Comparison of ENCODE assay signal across 1 cellular context in genomic region chr12:51357374-51358047, GRCh38.
TF ChIP-seq lines count a peak whose summit lies in the region.

No MANE protein-coding gene starts in this region.

TF ChIP-seq in GM12878, 131 proteins besides CTCF, POLR2A, EP300 and RAD21 (continues in another document):
- TF ChIP-seq ASH2L (IDR thresholded peaks at IDR 0.05; ENCODE audit: borderline replicate concordance, low read depth) (0 out of 2 replicates have a peak, but pooled peaks have one; percentile 27), ZNF24 (IDR thresholded peaks at IDR 0.05) (no peak), ATF3 (IDR thresholded peaks at IDR 0.05; ENCODE audit: borderline replicate concordance, extremely low read depth, low read depth, low read length) (no peak), ZNF217 (IDR thresholded peaks at IDR 0.05) (no peak), ZSCAN29 (IDR thresholded peaks at IDR 0.05) (no peak), ATF7 (IDR thresholded peaks at IDR 0.05; ENCODE audit: low read depth) (no peak), RELB (IDR thresholded peaks at IDR 0.05; ENCODE audit: low read depth) (peak; percentile 85), MEF2A (IDR thresholded peaks at IDR 0.05; ENCODE audit: insufficient read depth, low read depth, low read length) (0 out of 2 replicates have a peak, but pooled peaks have one; percentile 22), NBN (IDR thresholded peaks at IDR 0.05) (no peak), POLR2AphosphoS5 (IDR thresholded peaks at IDR 0.05; ENCODE audit: low read length) (peak; percentile 52; the same call in 1 of the 2 replicates), RB1 (IDR thresholded peaks at IDR 0.05; ENCODE audit: borderline replicate concordance) (peak; percentile 30; the same call in 1 of the 2 replicates), SIX5 (IDR thresholded peaks at IDR 0.05; ENCODE audit: low read depth, low read length, severe bottlenecking) (no peak), E2F8 (IDR thresholded peaks at IDR 0.05; ENCODE audit: low read depth, partially characterized antibody) (no peak), MTA2 (IDR thresholded peaks at IDR 0.05; ENCODE audit: low read depth) (0 out of 2 replicates have a peak, but pooled peaks have one; percentile 38), SUZ12 (IDR thresholded peaks at IDR 0.05; ENCODE audit: unreplicated experiment) (no peak), TCF12 (IDR thresholded peaks at IDR 0.05; ENCODE audit: low read depth, low read length) (no peak), BACH1 (IDR thresholded peaks at IDR 0.05; ENCODE audit: borderline replicate concordance) (no peak), BCL3 (IDR thresholded peaks at IDR 0.05; ENCODE audit: borderline replicate concordance, insufficient read depth, low read depth, low read length, poor library complexity, severe bottlenecking) (peak; percentile 53), NFYA (IDR thresholded peaks at IDR 0.05; ENCODE audit: borderline replicate concordance, low read depth, low read length) (no peak), ZBED1 (IDR thresholded peaks at IDR 0.05; ENCODE audit: borderline replicate concordance) (no peak), SMARCA5 (IDR thresholded peaks at IDR 0.05) (0 out of 2 replicates have a peak, but pooled peaks have one; percentile 15), CEBPZ (IDR thresholded peaks at IDR 0.05; ENCODE audit: low read depth, low read length) (no peak), SREBF2 (IDR thresholded peaks at IDR 0.05; ENCODE audit: low read length) (no peak), SMAD1 (IDR thresholded peaks at IDR 0.05; ENCODE audit: low read depth, partially characterized antibody) (no peak), ZNF687 (IDR thresholded peaks at IDR 0.05) (peak; percentile 58), GABPA (IDR thresholded peaks at IDR 0.05; ENCODE audit: low read depth) (no peak), RAD51 (IDR thresholded peaks at IDR 0.05) (no peak), TCF7 (IDR thresholded peaks at IDR 0.05; ENCODE audit: borderline replicate concordance) (no peak), RFX5 (IDR thresholded peaks at IDR 0.05; ENCODE audit: low read depth, low read length) (no peak), ZNF592 (IDR thresholded peaks at IDR 0.05) (no peak), POLR2AphosphoS2 (IDR thresholded peaks at IDR 0.05; ENCODE audit: low read depth, low read length) (no peak), EZH2 (IDR thresholded peaks at IDR 0.05; ENCODE audit: borderline replicate concordance, control insufficient read depth, low read depth, low read length) (no peak), MYB (IDR thresholded peaks at IDR 0.05; ENCODE audit: borderline replicate concordance, low read depth, low read length) (no peak), FOS (IDR thresholded peaks at IDR 0.05; ENCODE audit: borderline replicate concordance, extremely low read depth, insufficient read length) (no peak), LARP7 (IDR thresholded peaks at IDR 0.05) (peak; percentile 39; the same call in 1 of the 2 replicates), BMI1 (IDR thresholded peaks at IDR 0.05; ENCODE audit: borderline replicate concordance) (no peak), STAT3 (IDR thresholded peaks at IDR 0.05; ENCODE audit: low read depth, low read length) (no peak), RCOR1 (conservative IDR thresholded peaks at IDR 0.05; ENCODE audit: low read depth, low read length) (no peak), MAX (IDR thresholded peaks at IDR 0.05; ENCODE audit: low read depth, low read length) (no peak), NR2C1 (IDR thresholded peaks at IDR 0.05) (no peak)
